8 cellular contexts compared by ENCODE assay signal in genomic region chr18:23862071-23862470, GRCh38.
DNase-seq lines count a peak whose midpoint lies in the region; ATAC-seq and TF ChIP-seq lines count a peak whose summit lies in the region.

No MANE protein-coding gene starts in this region.

- peak overlapping the region; percentile 78 for H2AFZ ChIP-seq in OCI-LY7 (ENCODE audit: low read length)

- intact Hi-C loops in Calu3 (cut with micrococcal nuclease; ENCODE audit: unreplicated experiment) = no loop called here
- intact Hi-C loops in OCI-LY7 (cut with micrococcal nuclease; ENCODE audit: unreplicated experiment) = no loop called here

- H3K4me2 ChIP-seq in OCI-LY7 (ENCODE audit: low read length) = peak overlapping the region; percentile 34

- no peaks in the 10 kb centered on the region for H3K27me3 Mint-ChIP-seq in Calu3 (ENCODE audit: unreplicated experiment)
- H3K27me3 Mint-ChIP-seq in effector memory CD8-positive, alpha-beta T cell = no peaks in the 10 kb centered on the region

- POLR2A ChIA-PET in OCI-LY7 (lab: Charles Lee) = interaction anchor here (0.7 to 3.1 kb wide), 5 partner anchors 10 to 72 kb away, joined by 4 to 10 read pairs (median 4); no protein-coding TSS in a partner anchor

- H3K9me2 ChIP-seq in OCI-LY7 (ENCODE audit: insufficient read depth, low read length) = no peaks in the 10 kb centered on the region

- H3K4me1 Mint-ChIP-seq in Calu3 (ENCODE audit: low read depth, unreplicated experiment) = peaks cover 46% of the 10 kb centered on the region
- H3K4me1 Mint-ChIP-seq in effector memory CD8-positive, alpha-beta T cell (ENCODE audit: low read depth in 2 of 2) = peaks cover 40 to 44% of the 10 kb centered on the region in 2 donors

- H3K27ac Mint-ChIP-seq in Calu3 (ENCODE audit: unreplicated experiment) = peak overlapping the region; percentile 75
- H3K27ac Mint-ChIP-seq in effector memory CD8-positive, alpha-beta T cell = peak overlapping the region; percentile 89 to 93

- H3K4me3 Mint-ChIP-seq in Calu3 (ENCODE audit: low read depth, unreplicated experiment) = no peak overlapping the region
- no peak overlapping the region for H3K4me3 Mint-ChIP-seq in effector memory CD8-positive, alpha-beta T cell

- no peaks in the 10 kb centered on the region for H3K9me3 Mint-ChIP-seq in Calu3 (ENCODE audit: low read depth, unreplicated experiment)
- H3K9me3 Mint-ChIP-seq in effector memory CD8-positive, alpha-beta T cell = no peaks in the 10 kb centered on the region

- BruUV-seq in Calu3 (replicated peaks; lab: Mats Ljungman, UMichigan) = no TSS peak
- no TSS peak for BruUV-seq in OCI-LY7 (replicated peaks; lab: Mats Ljungman, UMichigan)

- no peak overlapping the region for H3K4me3 ChIP-seq in OCI-LY7 (ENCODE audit: low read depth, low read length, poor library complexity, severe bottlenecking)
- H3K4me3 ChIP-seq in MG63 = no peak overlapping the region

- H3K27me3 ChIP-seq in MG63 = no peaks in the 10 kb centered on the region

- CTCF ChIA-PET in Calu3 (lab: Charles Lee) (interaction anchor here (0.6 to 2.1 kb wide), 7 partner anchors 9 to 240 kb away, joined by 3 to 14 read pairs (median 3); no protein-coding TSS in a partner anchor), OCI-LY7 (lab: Charles Lee; ENCODE audit: unreplicated experiment) (interaction anchor here (1.3 kb wide), 1 partner anchor 11 kb away, joined by 7 read pairs; no protein-coding TSS in a partner anchor)

- peaks cover 15% of the 10 kb centered on the region for H3K36me3 Mint-ChIP-seq in Calu3 (ENCODE audit: insufficient read depth, unreplicated experiment)
- H3K36me3 Mint-ChIP-seq in effector memory CD8-positive, alpha-beta T cell (ENCODE audit: insufficient read depth) = no peaks in the 10 kb centered on the region

- peaks cover 5% of the 10 kb centered on the region; the same call in 1 of the 2 replicates for H3K9me3 ChIP-seq in OCI-LY7 (ENCODE audit: low read length)
- no peaks in the 10 kb centered on the region for H3K9me3 ChIP-seq in MG63

- peaks cover 58% of the 10 kb centered on the region for H3K4me1 ChIP-seq in OCI-LY7 (ENCODE audit: insufficient read depth, low read length, poor library complexity, severe bottlenecking)

- ATAC-seq in effector memory CD8-positive, alpha-beta T cell (replicated peaks) = no peak
- no peak for ATAC-seq in HG03442 (IDR thresholded peaks at IDR 0.05; ENCODE audit: unreplicated experiment)

- no peaks in the 10 kb centered on the region; the same call in 1 of the 2 replicates for H3K36me3 ChIP-seq in OCI-LY7 (ENCODE audit: insufficient read depth, low read length)
- H3K36me3 ChIP-seq in MG63 = peaks cover 7% of the 10 kb centered on the region; the same call in 1 of the 2 replicates

- no peak for DNase-seq in Calu3
- no peak for DNase-seq in OCI-LY7 (ENCODE audit: low spot score)
- DNase-seq in effector memory CD8-positive, alpha-beta T cell = no peak
- DNase-seq in non-pigmented ciliary epithelial cell (ENCODE audit: low read depth) = peak; percentile 82
- DNase-seq in MG63 = no peak
- DNase-seq in NCI-H524 treated with DMSO at 0.1 percent for 48 hours (lab: John Stamatoyannopoulos, UW) = no peak
- no peak for DNase-seq in central memory CD4-positive, alpha-beta T cell

- H3K27ac ChIP-seq in OCI-LY7 (ENCODE audit: low read depth, low read length, poor library complexity, severe bottlenecking) = peak overlapping the region; percentile 95

- H3K79me2 ChIP-seq in OCI-LY7 (ENCODE audit: insufficient read depth, low read depth, low read length) = no peaks in the 10 kb centered on the region

- TF ChIP-seq CTCF in Calu3 (IDR thresholded peaks at IDR 0.05; ENCODE audit: unreplicated experiment) (no peak), OCI-LY7 (conservative IDR thresholded peaks at IDR 0.05; ENCODE audit: low read length) (no peak)

- no peaks in the 10 kb centered on the region for H4K20me1 ChIP-seq in OCI-LY7 (ENCODE audit: insufficient read depth, low read length)
